In genomic region chr1:200488375-200489165, GRCh38 we compare ENCODE assay signal across 8 cellular contexts.
DNase-seq lines count a peak whose midpoint lies in the region; ATAC-seq and TF ChIP-seq lines count a peak whose summit lies in the region.

No MANE protein-coding gene starts in this region.

- no peak overlapping the region for H3K27ac Mint-ChIP-seq in activated CD4-positive, alpha-beta T cell treated with anti-CD3 and anti-CD28 coated beads for 36 hours
- no peak overlapping the region for H3K27ac Mint-ChIP-seq in mesothelial cell of epicardium

- peaks cover 8% of the 10 kb centered on the region for H3K4me1 Mint-ChIP-seq in activated CD4-positive, alpha-beta T cell treated with anti-CD3 and anti-CD28 coated beads for 36 hours
- H3K4me1 Mint-ChIP-seq in mesothelial cell of epicardium = peaks cover 9% of the 10 kb centered on the region

- H3K4me1 ChIP-seq in tibial nerve = peaks cover 0 to 10% (median 5%) of the 10 kb centered on the region in 4 donors

- intact Hi-C loops in activated CD4-positive, alpha-beta T cell treated with anti-CD3 and anti-CD28 coated beads for 36 hours (cut with DNase I, micrococcal nuclease) = loop anchor here (1.0 to 10.0 kb wide), 9 partner anchors 78 to 806 kb away; partner anchors contain the start of gene ZNF281 (in 1 of the 2)

- POLR2A ChIA-PET in activated CD4-positive, alpha-beta T cell treated with anti-CD3 and anti-CD28 coated beads for 36 hours (lab: Charles Lee) = no interaction called here

- no peaks in the 10 kb centered on the region for H3K27me3 ChIP-seq in tibial nerve

- no peaks in the 10 kb centered on the region for H3K36me3 Mint-ChIP-seq in activated CD4-positive, alpha-beta T cell treated with anti-CD3 and anti-CD28 coated beads for 36 hours (ENCODE audit: low read depth)
- no peaks in the 10 kb centered on the region for H3K36me3 Mint-ChIP-seq in mesothelial cell of epicardium

- H3K9me3 Mint-ChIP-seq in activated CD4-positive, alpha-beta T cell treated with anti-CD3 and anti-CD28 coated beads for 36 hours (ENCODE audit: low read depth) = no peaks in the 10 kb centered on the region
- H3K9me3 Mint-ChIP-seq in mesothelial cell of epicardium = no peaks in the 10 kb centered on the region

- TF ChIP-seq EP300 in tibial nerve (IDR thresholded peaks at IDR 0.05) = no peak

- no peak for TF ChIP-seq POLR2A in tibial nerve (IDR thresholded peaks at IDR 0.05)

- CTCF ChIA-PET in activated CD4-positive, alpha-beta T cell treated with anti-CD3 and anti-CD28 coated beads for 36 hours (lab: Charles Lee) = interaction anchor here (0.6 to 1.6 kb wide), 18 partner anchors 17 to 804 kb away, joined by 3 to 7 read pairs (median 3); no protein-coding TSS in a partner anchor

- no peak overlapping the region for H3K27ac ChIP-seq in tibial nerve

- no peaks in the 10 kb centered on the region for H3K9me3 ChIP-seq in tibial nerve

- H3K36me3 ChIP-seq in tibial nerve = no peaks in the 10 kb centered on the region

- ATAC-seq in HG03039 (IDR thresholded peaks at IDR 0.05; ENCODE audit: unreplicated experiment) = peak; percentile 56
- ATAC-seq in activated CD4-positive, alpha-beta T cell treated with anti-CD3 and anti-CD28 coated beads for 36 hours = peak; percentile 77

- peak; percentile 90 for TF ChIP-seq CTCF in mesothelial cell of epicardium (IDR thresholded peaks at IDR 0.05; ENCODE audit: unreplicated experiment)
- TF ChIP-seq CTCF in tibial nerve (IDR thresholded peaks at IDR 0.05) = peak; percentile 68 to 88 (median 71)

- no peak overlapping the region for H3K4me3 Mint-ChIP-seq in activated CD4-positive, alpha-beta T cell treated with anti-CD3 and anti-CD28 coated beads for 36 hours
- peak overlapping the region; percentile 11 for H3K4me3 Mint-ChIP-seq in mesothelial cell of epicardium

- DNase-seq in stimulated activated CD4-positive, alpha-beta T cell treated with anti-CD3 and anti-CD28 coated beads, Interleukin-12 subunit alpha, Interleukin-12 subunit beta, amount 100 ng/mL, for 4 hours = peak; percentile 21
- DNase-seq in stimulated activated CD4-positive, alpha-beta T cell treated with anti-CD3 and anti-CD28 coated beads, Interleukin-1b, Interleukin-23, amount 100 ng/mL, for 48 hours = no peak
- DNase-seq in NCI-H2227 treated with DMSO at 0.1 percent for 48 hours (lab: John Stamatoyannopoulos, UW) = peak; percentile 85
- peak; percentile 59 for DNase-seq in activated CD4-positive, alpha-beta T cell treated with anti-CD3 and anti-CD28 coated beads for 36 hours
- DNase-seq in epidermal melanocyte (ENCODE audit: insufficient read length, low spot score) = peak; percentile 61
- peak in 1 of 2 experiments; percentile 56 for DNase-seq in mesothelial cell of epicardium (ENCODE audit: low spot score in 2 of 2, unreplicated experiment in 2 of 2)
- peak; percentile 22 to 79 for DNase-seq in tibial nerve (ENCODE audit: low spot score in 2 of 2)

- H3K4me3 ChIP-seq in tibial nerve = no peak overlapping the region

- H3K27me3 Mint-ChIP-seq in activated CD4-positive, alpha-beta T cell treated with anti-CD3 and anti-CD28 coated beads for 36 hours = peaks cover 13% of the 10 kb centered on the region
- peaks cover 7% of the 10 kb centered on the region for H3K27me3 Mint-ChIP-seq in mesothelial cell of epicardium (ENCODE audit: low read depth)

- WGBS in tibial nerve, 2 donors = 21 to 25% methylated on average over 15 of the region's 15 CpGs
